17 cellular contexts compared by ENCODE assay signal in genomic region chr6:127058027-127058426, GRCh38.
DNase-seq lines count a peak whose midpoint lies in the region; FAIRE-seq and TF ChIP-seq lines count a peak whose summit lies in the region.
"Had no signal": no experiment of that assay in that cellular context is flagged by ENCODE, and none has a peak within 500 bp of the region (broad histone marks: within the 10 kb centered on the region; RNA-seq: fewer than 3 reads in every experiment).

No MANE protein-coding gene starts in this region.

- FAIRE-seq in RCC 7860 (lab: Jason Lieb, UNC), result peak; percentile 66

- DNase-seq in EH (ENCODE audit: low read depth) (peak; percentile 76), RCC 7860 (ENCODE audit: low spot score) (peak; percentile 59), cardiac fibroblast (ENCODE audit: low read depth in 2 of 2) (peak; percentile 15 to 65), iris pigment epithelial cell (ENCODE audit: low read depth) (peak; percentile 72), T-helper 9 cell (no peak), GM13976 (ENCODE audit: low spot score) (no peak), NCI-H2029 (lab: John Stamatoyannopoulos, UW) (no peak)
- DNase-seq in stimulated activated CD4-positive, alpha-beta T cell treated with anti-CD3 and anti-CD28 coated beads, Interleukin-4, amount 100 ng/mL, for 1 hour, result no peak
- DNase-seq: activated CD4-positive, alpha-beta T cell treated with anti-CD3 and anti-CD28 coated beads, Interleukin-2, amount 50 U/mL, for 4 hours; anterior cingulate cortex; CD4-positive, CD25-positive, alpha-beta regulatory T cell; colonic mucosa; left ventricle myocardium superior; NCI-H524 treated with DMSO at 0.1 percent for 48 hours; stimulated activated CD4-positive, alpha-beta T cell treated with anti-CD3 and anti-CD28 coated beads, Interleukin-12 subunit alpha, Interleukin-12 subunit beta, amount 100 ng/mL, for 4 hours; WERI-Rb-1 had no signal

- H3K4me3 ChIP-seq in cardiac fibroblast (replicated peaks in 1 of 2; ENCODE audit: low read depth in 2 of 2, low read length in 2 of 2), result no peak overlapping the region
- H3K4me3 ChIP-seq: colonic mucosa, neural progenitor cell had no signal

- TF ChIP-seq CTCF in cardiac fibroblast (IDR thresholded peaks at IDR 0.05; ENCODE audit: low read depth, low read length) (no peak), GM13976 (IDR thresholded peaks at IDR 0.05; ENCODE audit: borderline replicate concordance, control extremely low read depth, extremely low read depth, insufficient read depth, missing control alignments) (no peak)

- in situ Hi-C loops in GM13976 (cut with MboI; ENCODE audit: low sequenced_read_pairs, unreplicated experiment), result no loop called here

Comparison
In these comparisons a context has a peak if more than half of its experiments do, and no peak if none do; other contexts are left out.
1. DNase-seq: peak in EH (single experiment), RCC 7860 (single experiment), cardiac fibroblast (2 of 2) and iris pigment epithelial cell (single experiment); none in stimulated activated CD4-positive, alpha-beta T cell treated with anti-CD3 and anti-CD28 coated beads, Interleukin-4, amount 100 ng/mL, for 1 hour (single experiment), T-helper 9 cell (single experiment), GM13976 (single experiment) and NCI-H2029 (single experiment).